In the genomic region with DNA sequence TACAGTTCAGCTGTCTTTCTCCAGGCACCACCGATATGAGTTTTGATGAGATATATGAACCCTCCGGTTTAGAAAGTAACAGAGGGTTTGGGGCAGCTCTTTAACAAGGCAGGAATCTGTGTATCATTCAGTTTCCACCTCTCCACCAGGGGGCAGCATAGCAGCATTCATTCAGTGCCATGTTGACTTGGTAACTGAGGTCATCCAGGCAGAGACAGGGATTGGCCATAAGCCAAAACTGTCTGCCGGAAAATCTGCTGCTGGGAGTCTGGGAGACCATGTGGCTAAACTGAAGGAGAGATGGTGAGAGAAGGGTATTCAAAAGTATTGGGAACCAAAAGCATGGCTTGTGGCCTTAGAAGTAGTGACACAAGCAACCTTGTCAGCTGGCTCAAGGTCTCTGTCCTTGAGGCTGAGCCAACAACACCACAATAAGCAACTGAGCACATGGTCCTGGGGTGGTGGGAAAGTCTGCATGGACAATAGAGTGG, we compare ENCODE assay signal across 8 cellular contexts.
DNase-seq lines count a peak whose midpoint lies in the region; ATAC-seq and TF ChIP-seq lines count a peak whose summit lies in the region.

No MANE protein-coding gene starts in this region.

- TF ChIP-seq CTCF in GM06990 (IDR thresholded peaks at IDR 0.05; ENCODE audit: insufficient read depth, low read length, poor library complexity, severe bottlenecking) (peak; percentile 79), transverse colon (IDR thresholded peaks at IDR 0.05) (peak; percentile 60 to 81 (median 70))

- TF ChIP-seq POLR2A in transverse colon (IDR thresholded peaks at IDR 0.05) = no peak

- intact Hi-C loops in transverse colon (cut with DNase I; ENCODE audit: low total_unique reads) = no loop called here

- H3K27me3 ChIP-seq in GM06990 (replicated peaks; ENCODE audit: control insufficient read depth, insufficient read depth, low read length) (peaks cover 2% of the 10 kb centered on the region; the same call in 1 of the 2 replicates), transverse colon (no peaks in the 10 kb centered on the region)

- H3K4me1 ChIP-seq in transverse colon = no peaks in the 10 kb centered on the region

- H3K27ac ChIP-seq in transverse colon = no peak overlapping the region

- TF ChIP-seq EP300 in transverse colon (IDR thresholded peaks at IDR 0.05; ENCODE audit: low read depth) = no peak

- H3K36me3 ChIP-seq in GM06990 (ENCODE audit: control insufficient read depth, insufficient read depth, low read length) (no peaks in the 10 kb centered on the region), transverse colon (no peaks in the 10 kb centered on the region)

- 21% methylated on average over 3 of the region's 3 CpGs; no CpG with 5 or more reads in 1 of the 2 donors for WGBS in transverse colon (ENCODE audit: low coverage in 1 of 2), 2 donors

- in situ Hi-C loops in transverse colon (cut with MboI; ENCODE audit: low pct_ligation_motif_present in 1 of 4, low pct_unique_long_range_greater_than_20kb in 1 of 4, low sequenced_read_pairs in 3 of 4) = loop anchor here in 1 of 4 donors (25.0 kb wide), 1 partner anchor 329 kb away; no protein-coding TSS in a partner anchor

- no peaks in the 10 kb centered on the region for H3K9me3 ChIP-seq in transverse colon

- peak; percentile 14 for DNase-seq in GM06990 (ENCODE audit: extremely low read depth, insufficient read length)
- DNase-seq in HCEC 1CT = peak; percentile 4
- DNase-seq in NCI-H1092 treated with DMSO at 0.1 percent for 48 hours (lab: John Stamatoyannopoulos, UW) = peak; percentile 88
- peak; percentile 4 for DNase-seq in effector CD4-positive, alpha-beta T cell
- DNase-seq in lung microvascular endothelial cell (ENCODE audit: low read depth in 2 of 2) = peak; percentile 67 to 75
- peak; percentile 82 for DNase-seq in transverse colon

- H3K4me3 ChIP-seq in GM06990 (replicated peaks; ENCODE audit: low read depth, low read length) (no peak overlapping the region), transverse colon (no peak overlapping the region)

- peak; percentile 90 for ATAC-seq in SK-N-SH treated with all-trans-retinoic acid at 6 μM for 48 hours
- no peak for ATAC-seq in GM21528 (IDR thresholded peaks at IDR 0.05; ENCODE audit: low FRiP score, unreplicated experiment)

TF ChIP-seq in SK-N-SH treated with all-trans-retinoic acid at 6 μM for 48 hours, 23 proteins besides CTCF, POLR2A, EP300 and RAD21:
- TF ChIP-seq GLIS3 (CRISPR knock-in tag; IDR thresholded peaks at IDR 0.05) (no peak), RARB (CRISPR knock-in tag; IDR thresholded peaks at IDR 0.05) (no peak), PPARA (CRISPR knock-in tag; IDR thresholded peaks at IDR 0.05; ENCODE audit: borderline replicate concordance) (no peak), ZNF8 (CRISPR knock-in tag; IDR thresholded peaks at IDR 0.05) (no peak), OSR1 (CRISPR knock-in tag; IDR thresholded peaks at IDR 0.05) (no peak), BACH2 (CRISPR knock-in tag; IDR thresholded peaks at IDR 0.05; ENCODE audit: borderline replicate concordance) (no peak), ZFP30 (CRISPR knock-in tag; IDR thresholded peaks at IDR 0.05) (no peak), ESRRG (CRISPR knock-in tag; IDR thresholded peaks at IDR 0.05) (no peak), ISL1 (CRISPR knock-in tag; IDR thresholded peaks at IDR 0.05) (no peak)
- TF ChIP-seq, protein P1, sequence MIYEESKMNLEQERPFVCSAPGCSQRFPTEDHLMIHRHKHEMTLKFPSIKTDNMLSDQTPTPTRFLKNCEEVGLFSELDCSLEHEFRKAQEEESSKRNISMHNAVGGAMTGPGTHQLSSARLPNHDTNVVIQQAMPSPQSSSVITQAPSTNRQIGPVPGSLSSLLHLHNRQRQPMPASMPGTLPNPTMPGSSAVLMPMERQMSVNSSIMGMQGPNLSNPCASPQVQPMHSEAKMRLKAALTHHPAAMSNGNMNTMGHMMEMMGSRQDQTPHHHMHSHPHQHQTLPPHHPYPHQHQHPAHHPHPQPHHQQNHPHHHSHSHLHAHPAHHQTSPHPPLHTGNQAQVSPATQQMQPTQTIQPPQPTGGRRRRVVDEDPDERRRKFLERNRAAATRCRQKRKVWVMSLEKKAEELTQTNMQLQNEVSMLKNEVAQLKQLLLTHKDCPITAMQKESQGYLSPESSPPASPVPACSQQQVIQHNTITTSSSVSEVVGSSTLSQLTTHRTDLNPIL (CRISPR knock-in tag; IDR thresholded peaks at IDR 0.05; ENCODE audit: low read depth) = no peak
- TF ChIP-seq, protein P2, sequence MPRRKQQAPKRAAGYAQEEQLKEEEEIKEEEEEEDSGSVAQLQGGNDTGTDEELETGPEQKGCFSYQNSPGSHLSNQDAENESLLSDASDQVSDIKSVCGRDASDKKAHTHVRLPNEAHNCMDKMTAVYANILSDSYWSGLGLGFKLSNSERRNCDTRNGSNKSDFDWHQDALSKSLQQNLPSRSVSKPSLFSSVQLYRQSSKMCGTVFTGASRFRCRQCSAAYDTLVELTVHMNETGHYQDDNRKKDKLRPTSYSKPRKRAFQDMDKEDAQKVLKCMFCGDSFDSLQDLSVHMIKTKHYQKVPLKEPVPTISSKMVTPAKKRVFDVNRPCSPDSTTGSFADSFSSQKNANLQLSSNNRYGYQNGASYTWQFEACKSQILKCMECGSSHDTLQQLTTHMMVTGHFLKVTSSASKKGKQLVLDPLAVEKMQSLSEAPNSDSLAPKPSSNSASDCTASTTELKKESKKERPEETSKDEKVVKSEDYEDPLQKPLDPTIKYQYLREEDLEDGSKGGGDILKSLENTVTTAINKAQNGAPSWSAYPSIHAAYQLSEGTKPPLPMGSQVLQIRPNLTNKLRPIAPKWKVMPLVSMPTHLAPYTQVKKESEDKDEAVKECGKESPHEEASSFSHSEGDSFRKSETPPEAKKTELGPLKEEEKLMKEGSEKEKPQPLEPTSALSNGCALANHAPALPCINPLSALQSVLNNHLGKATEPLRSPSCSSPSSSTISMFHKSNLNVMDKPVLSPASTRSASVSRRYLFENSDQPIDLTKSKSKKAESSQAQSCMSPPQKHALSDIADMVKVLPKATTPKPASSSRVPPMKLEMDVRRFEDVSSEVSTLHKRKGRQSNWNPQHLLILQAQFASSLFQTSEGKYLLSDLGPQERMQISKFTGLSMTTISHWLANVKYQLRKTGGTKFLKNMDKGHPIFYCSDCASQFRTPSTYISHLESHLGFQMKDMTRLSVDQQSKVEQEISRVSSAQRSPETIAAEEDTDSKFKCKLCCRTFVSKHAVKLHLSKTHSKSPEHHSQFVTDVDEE (CRISPR knock-in tag; IDR thresholded peaks at IDR 0.05) = no peak

Comparison
In these comparisons a context has a peak if more than half of its experiments do, and no peak if none do; other contexts are left out.
1. DNase-seq: peak in every context shown above with its lines; median percentile 88 in NCI-H1092 treated with DMSO at 0.1 percent for 48 hours; 82 in transverse colon; 71 in lung microvascular endothelial cell; 14 in GM06990; 4 in HCEC 1CT; 4 in effector CD4-positive, alpha-beta T cell.